In the genomic region with DNA sequence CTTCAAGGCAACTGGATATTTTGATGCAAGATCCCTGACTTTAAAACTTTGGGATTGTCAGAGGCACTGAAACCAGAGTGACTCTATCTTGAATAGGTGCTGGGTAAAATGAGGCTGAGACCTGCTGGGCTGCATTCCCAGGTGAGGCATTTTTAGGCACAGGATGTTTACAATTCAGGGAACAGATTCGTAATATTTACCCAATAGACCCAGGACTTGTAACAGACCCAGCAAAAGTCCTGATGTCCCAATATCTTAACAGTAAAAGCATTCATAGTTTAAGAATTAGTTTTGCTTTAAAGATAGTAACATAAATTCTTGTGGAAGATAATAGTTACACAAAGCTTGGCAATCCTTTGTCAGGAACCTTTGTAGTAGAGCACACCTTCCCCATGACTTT, we compare ENCODE assay signal across 16 cellular contexts.
A peak's percentile ranks its signal among the peaks of the same experiment; 100 is the strongest.
DNase-seq lines count a peak whose midpoint lies in the region; ATAC-seq, FAIRE-seq and TF ChIP-seq lines count a peak whose summit lies in the region.
"Had no signal": no experiment of that assay in that cellular context is flagged by ENCODE, and none has a peak within 500 bp of the region (broad histone marks: within the 10 kb centered on the region; RNA-seq: fewer than 3 reads in every experiment).

No MANE protein-coding gene starts in this region.

- H3F3A ChIP-seq in PC-3 (ENCODE audit: low read length, unreplicated experiment) = no peaks in the 10 kb centered on the region

- H4K8ac ChIP-seq in H1 (ENCODE audit: extremely low read depth, insufficient read depth, low read length) = no peak overlapping the region

- DNase-seq in PC-3 (peak; percentile 40), H1 (ENCODE audit: low read depth in 1 of 2, low spot score in 2 of 2) (no peak), left lobe of liver (ENCODE audit: low spot score) (peak; percentile 53), NCI-H128 (lab: John Stamatoyannopoulos, UW; ENCODE audit: unreplicated experiment) (no peak), RCC 7860 (ENCODE audit: low spot score) (no peak), Right ventricle myocardium superior (no peak)
- DNase-seq: CD4-positive, CD25-positive, alpha-beta regulatory T cell; DMS79; GOT3 had no signal

- H3K27ac ChIP-seq in PC-3 (ENCODE audit: low read length) (no peak overlapping the region), H1 (ENCODE audit: low read depth, low read length) (no peak overlapping the region)
- H3K27ac ChIP-seq: BLaER1 had no signal

- peaks cover 2% of the 10 kb centered on the region; the same call in 1 of the 2 replicates for H3K23me2 ChIP-seq in H1 (ENCODE audit: low read depth, low read length)

- CTCF ChIA-PET in PC-3 (lab: Charles Lee) (no interaction called here), H1 (lab: Charles Lee; ENCODE audit: partially characterized antibody) (interaction anchor here (0.6 to 1.3 kb wide), 3 partner anchors 30 to 221 kb away, joined by 3 read pairs; no protein-coding TSS in a partner anchor)

- no peak overlapping the region for H3K18ac ChIP-seq in H1 (ENCODE audit: extremely low read depth, low read length)

- no TSS peak for BruUV-seq in PC-3 (replicated peaks; lab: Mats Ljungman, UMichigan)

- H3K36me3 ChIP-seq in PC-3 (ENCODE audit: low read depth, low read length) (no peaks in the 10 kb centered on the region), H1 (ENCODE audit: control insufficient read depth in 2 of 4, insufficient read depth in 4 of 4, low read length in 3 of 4) (no peaks in the 10 kb centered on the region)
- H3K36me3 ChIP-seq: BLaER1, HAP-1 had no signal

- TF ChIP-seq POLR2A in H1 (IDR thresholded peaks at IDR 0.05; ENCODE audit: control extremely low read depth in 1 of 2, low read depth in 2 of 2, low read length in 2 of 2) = no peak

- POLR2A ChIA-PET in PC-3 (lab: Charles Lee; ENCODE audit: unreplicated experiment) = no interaction called here
- POLR2A ChIA-PET in H1 (lab: Charles Lee; ENCODE audit: partially characterized antibody) = no interaction called here

- H4K91ac ChIP-seq in H1 (replicated peaks; ENCODE audit: insufficient read length, low read length) = no peak overlapping the region

- no peak overlapping the region for H2BK5ac ChIP-seq in H1 (ENCODE audit: low read depth, low read length)

- H4K5ac ChIP-seq in H1 (ENCODE audit: insufficient read length, low read depth, low read length) = no peak overlapping the region

- no peak overlapping the region for H2BK12ac ChIP-seq in H1 (ENCODE audit: low read depth, low read length)

- ATAC-seq in PC-3 = no peak
- ATAC-seq in left lobe of liver = peak; percentile 74
- ATAC-seq in Right ventricle myocardium superior (ENCODE audit: poor library complexity) = no peak
- ATAC-seq in HG03432 (IDR thresholded peaks at IDR 0.05; ENCODE audit: unreplicated experiment) = no peak
- ATAC-seq: GM12878 had no signal

- H3K27me3 ChIP-seq in PC-3 (ENCODE audit: low read length) (peaks cover 13% of the 10 kb centered on the region), H1 (replicated peaks in 1 of 4; ENCODE audit: control insufficient read depth in 3 of 4, extremely low read depth in 1 of 4, insufficient read depth in 3 of 4, low read length in 3 of 4) (no peaks in the 10 kb centered on the region)
- H3K27me3 ChIP-seq: BLaER1 had no signal

- H3K79me2 ChIP-seq in PC-3 (ENCODE audit: low read length) (no peaks in the 10 kb centered on the region), H1 (ENCODE audit: control insufficient read depth in 1 of 2, insufficient read depth in 2 of 2, low read length in 2 of 2) (no peaks in the 10 kb centered on the region)

- H3K4ac ChIP-seq in H1 (replicated peaks; ENCODE audit: insufficient read length, low read depth, low read length) = no peak overlapping the region

- H3K4me3 ChIP-seq in PC-3 (ENCODE audit: low read length) (no peak overlapping the region), H1 (ENCODE audit: extremely low read depth in 1 of 4, insufficient read depth in 2 of 4, low read depth in 3 of 4, low read length in 4 of 4) (no peak overlapping the region)
- H3K4me3 ChIP-seq: BLaER1, GM12878, HAP-1 had no signal

- no peak overlapping the region for H3K23ac ChIP-seq in H1 (ENCODE audit: insufficient read length)

- no peak overlapping the region for H2BK120ac ChIP-seq in H1 (replicated peaks; ENCODE audit: low read depth, low read length)

- H3K79me1 ChIP-seq in H1 (ENCODE audit: low read depth, low read length) = no peaks in the 10 kb centered on the region

- no peak for TF ChIP-seq CTCF in PC-3 (conservative IDR thresholded peaks at IDR 0.05; ENCODE audit: low read depth, low read length)
- TF ChIP-seq CTCF in H1 (IDR thresholded peaks at IDR 0.05; ENCODE audit: control extremely low read depth in 1 of 3, insufficient read depth in 1 of 3, low read depth in 1 of 3, low read length in 3 of 3) = no peak

- TF ChIP-seq RAD21 in H1 (IDR thresholded peaks at IDR 0.05 in 1 of 2, conservative IDR thresholded peaks at IDR 0.05 in 1 of 2; ENCODE audit: low read depth in 2 of 2, low read length in 2 of 2) = no peak

- FAIRE-seq in H1 (lab: Jason Lieb, UNC) (no peak), RCC 7860 (lab: Jason Lieb, UNC) (no peak)
- FAIRE-seq: A204.1, GM12878, GM18507, HTR-8/SVneo had no signal

- H3K4me2 ChIP-seq in PC-3 (ENCODE audit: low read length) (no peak overlapping the region), H1 (ENCODE audit: insufficient read depth in 1 of 2, low read depth in 2 of 2, low read length in 2 of 2) (no peak overlapping the region; a peak in 1 of 4 replicates)
- H3K4me2 ChIP-seq: BLaER1 had no signal

- H2AK5ac ChIP-seq in H1 (ENCODE audit: low read depth, low read length) = no peak overlapping the region

- H2AFZ ChIP-seq in PC-3 (ENCODE audit: low read length) (no peak overlapping the region), H1 (ENCODE audit: low read length) (peak overlapping the region; percentile 50; the same call in 1 of the 2 replicates)

- no peak overlapping the region for H2BK20ac ChIP-seq in H1 (ENCODE audit: low read length)

- 91% methylated on average over 1 of the region's 1 CpG; no CpG with 5 or more reads in 1 of the 2 experiments for WGBS in H1 (ENCODE audit: extremely low coverage in 1 of 2, insufficient coverage in 1 of 2, insufficient read length in 1 of 2, insufficient replicate concordance in 2 of 2, low coverage in 1 of 2, low lambda C conversion rate in 2 of 2, missing lambda C conversion rate in 1 of 2), 2 experiments

- intact Hi-C loops in PC-3 (cut with micrococcal nuclease) (no loop called here), Right ventricle myocardium superior (cut with DNase I) (no loop called here)

- H3K14ac ChIP-seq in H1 (ENCODE audit: insufficient read length) = no peak overlapping the region

- no peak overlapping the region for H2BK15ac ChIP-seq in H1 (ENCODE audit: low read length)

- H3K9me3 ChIP-seq in PC-3 (ENCODE audit: low read length) = no peaks in the 10 kb centered on the region
- H3K9me3 ChIP-seq in H1 (ENCODE audit: insufficient read depth in 2 of 2, low read depth in 1 of 2, low read length in 1 of 2) = no peaks in the 10 kb centered on the region
- H3K9me3 ChIP-seq: BLaER1, HAP-1 had no signal

- H4K20me1 ChIP-seq in PC-3 (ENCODE audit: low read length) (no peaks in the 10 kb centered on the region), H1 (replicated peaks in 1 of 2; ENCODE audit: control insufficient read depth in 1 of 2, insufficient read depth in 2 of 2, low read length in 2 of 2) (no peaks in the 10 kb centered on the region)
- H4K20me1 ChIP-seq: BLaER1 had no signal

- TF ChIP-seq EP300 in H1 (IDR thresholded peaks at IDR 0.05; ENCODE audit: borderline replicate concordance in 1 of 2, low read depth in 2 of 2, low read length in 2 of 2) = no peak

- H3K4me1 ChIP-seq in PC-3 (ENCODE audit: insufficient read depth, low read length) (no peaks in the 10 kb centered on the region), H1 (replicated peaks in 1 of 4; ENCODE audit: control insufficient read depth in 3 of 4, insufficient read depth in 4 of 4, low read length in 3 of 4) (no peaks in the 10 kb centered on the region)
- H3K4me1 ChIP-seq: BLaER1, HAP-1 had no signal

- no peak overlapping the region for H3K9ac ChIP-seq in PC-3 (ENCODE audit: low read length)
- H3K9ac ChIP-seq in H1 (replicated peaks in 1 of 4; ENCODE audit: extremely low read depth in 1 of 4, low read depth in 3 of 4, low read length in 3 of 4) = no peak overlapping the region
- H3K9ac ChIP-seq: BLaER1 had no signal

- H3K56ac ChIP-seq in H1 (replicated peaks; ENCODE audit: insufficient read length, low read depth, low read length) = no peak overlapping the region

- no peaks in the 10 kb centered on the region for H3K9me2 ChIP-seq in PC-3 (replicated peaks; ENCODE audit: low read length)

TF ChIP-seq in H1, 55 proteins besides CTCF, POLR2A, EP300 and RAD21:
- TF ChIP-seq TEAD4 (IDR thresholded peaks at IDR 0.05; ENCODE audit: low read depth, low read length) (no peak), GTF2F1 (IDR thresholded peaks at IDR 0.05; ENCODE audit: borderline replicate concordance, low read depth, low read length) (no peak), SIRT6 (IDR thresholded peaks at IDR 0.05; ENCODE audit: low read length) (no peak), POU5F1 (IDR thresholded peaks at IDR 0.05; ENCODE audit: low read depth, low read length) (no peak), PHF8 (conservative IDR thresholded peaks at IDR 0.05; ENCODE audit: low read depth, low read length) (no peak), ATF3 (IDR thresholded peaks at IDR 0.05; ENCODE audit: insufficient read depth, low read depth, low read length) (no peak), BCL11A (IDR thresholded peaks at IDR 0.05; ENCODE audit: low read depth in 2 of 2, low read length in 2 of 2) (no peak), TBP (IDR thresholded peaks at IDR 0.05; ENCODE audit: low read depth, low read length) (no peak), HDAC6 (IDR thresholded peaks at IDR 0.05; ENCODE audit: low read depth, low read length) (no peak)
- TF ChIP-seq, protein P1, sequence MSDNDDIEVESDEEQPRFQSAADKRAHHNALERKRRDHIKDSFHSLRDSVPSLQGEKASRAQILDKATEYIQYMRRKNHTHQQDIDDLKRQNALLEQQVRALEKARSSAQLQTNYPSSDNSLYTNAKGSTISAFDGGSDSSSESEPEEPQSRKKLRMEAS (IDR thresholded peaks at IDR 0.05) = no peak

Comparison
In these comparisons a context has a peak if more than half of its experiments do, and no peak if none do; other contexts are left out.
1. DNase-seq: peak in PC-3 (single experiment) and left lobe of liver (single experiment); none in H1 (0 of 2), NCI-H128 (single experiment), RCC 7860 (single experiment) and Right ventricle myocardium superior (single experiment).